ENCODE assay signal across 23 cellular contexts in the genomic region with DNA sequence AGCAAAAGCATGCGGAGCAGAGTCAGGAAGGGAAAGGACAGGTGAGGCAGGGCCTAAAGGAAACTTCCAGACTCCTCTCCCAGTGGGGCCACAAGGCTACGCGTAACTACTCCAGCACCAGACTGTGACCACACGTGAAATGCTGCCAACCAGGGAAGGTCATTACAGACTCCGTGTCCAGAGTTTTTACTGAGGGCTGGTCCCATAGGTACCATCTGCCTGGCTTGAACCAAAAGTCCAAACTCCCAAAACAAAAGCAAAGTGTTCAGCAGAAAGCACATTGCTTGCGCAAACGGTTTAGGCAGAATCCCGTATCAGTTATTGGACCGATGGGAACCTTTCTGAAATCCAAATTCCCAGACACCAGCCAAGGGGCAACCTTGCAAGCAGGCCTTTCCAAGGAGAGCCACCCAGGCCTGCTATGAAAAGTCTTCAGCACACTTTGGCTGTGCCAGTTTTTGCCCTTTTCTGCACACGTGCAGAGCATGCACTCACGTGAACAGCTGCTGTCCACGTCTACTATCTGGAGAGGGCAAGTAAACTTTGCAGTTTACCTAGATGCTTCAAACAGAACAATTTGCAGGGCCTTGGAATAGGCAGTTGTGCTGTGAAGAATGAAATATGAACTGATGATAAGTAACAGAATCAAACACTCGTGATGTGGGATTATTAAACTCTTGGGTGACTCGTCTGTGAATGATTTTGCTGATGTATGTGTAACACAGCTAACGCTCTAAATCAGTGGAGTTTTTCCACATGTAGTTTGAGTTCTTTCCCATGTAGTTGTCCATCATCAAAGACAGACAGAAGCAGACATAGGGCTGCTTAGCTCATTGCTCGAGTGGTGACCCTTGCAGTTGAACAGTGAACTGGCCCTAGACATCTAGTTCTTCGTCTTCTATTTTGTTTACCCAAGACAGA. TPM values are rescaled to one million over a fixed set of nuclear protein-coding genes. Genes with fewer than 3 reads are reported as not detected.
A peak's percentile ranks its signal among the peaks of the same experiment; 100 is the strongest.
DNase-seq lines count a peak whose midpoint lies in the region; ATAC-seq, FAIRE-seq and TF ChIP-seq lines count a peak whose summit lies in the region.
"Had no signal": no experiment of that assay in that cellular context is flagged by ENCODE, and none has a peak within 500 bp of the region (broad histone marks: within the 10 kb centered on the region; RNA-seq: fewer than 3 reads in every experiment).

No MANE protein-coding gene starts in this region.

- H3K23ac ChIP-seq in trophoblast cell (ENCODE audit: low read length): no peak overlapping the region

- H3K27ac ChIP-seq in CD8-positive, alpha-beta T cell (ENCODE audit: low read depth, low read length): no peak overlapping the region
- no peak overlapping the region for H3K27ac ChIP-seq in trophoblast cell (ENCODE audit: low read depth, low read length)
- H3K27ac ChIP-seq: testis had no signal

- H3K14ac ChIP-seq in trophoblast cell (ENCODE audit: low read length): no peak overlapping the region

- no peak overlapping the region for H3K4me3 ChIP-seq in CD8-positive, alpha-beta T cell (ENCODE audit: low read depth, low read length)
- H3K4me3 ChIP-seq in fibroblast of the aortic adventitia (ENCODE audit: low read depth, low read length) (no peak overlapping the region), trophoblast cell (ENCODE audit: low read depth, low read length) (no peak overlapping the region)
- H3K4me3 ChIP-seq: HAP-1, K562, lung, testis had no signal

- H3K4me1 ChIP-seq in CD8-positive, alpha-beta T cell (ENCODE audit: insufficient read depth, low read length): peaks cover 43% of the 10 kb centered on the region
- peaks cover 0 to 1% of the 10 kb centered on the region in 2 experiments for H3K4me1 ChIP-seq in trophoblast cell (ENCODE audit: control insufficient read depth in 1 of 2, insufficient read depth in 2 of 2, low read length in 2 of 2)
- H3K4me1 ChIP-seq: Caco-2, HAP-1 had no signal

- H3K79me2 ChIP-seq in trophoblast cell (ENCODE audit: control insufficient read depth, insufficient read depth, low read length, poor library complexity): no peaks in the 10 kb centered on the region

- H3K27me3 Mint-ChIP-seq in CD8-positive, alpha-beta T cell (ENCODE audit: low read depth): no peaks in the 10 kb centered on the region
- H3K27me3 Mint-ChIP-seq in T-cell: no peaks in the 10 kb centered on the region
- H3K27me3 Mint-ChIP-seq: stimulated activated naive B cell treated with anti-CD40 and anti-IgM and Interleukin-4, amounts not matched to agents 10 μg/mL and 1 μg/mL and 100 μg/mL, for 72 hours had no signal

- FAIRE-seq in GM19239 (lab: Jason Lieb, UNC): no peak
- no peak for FAIRE-seq in frontal cortex (lab: Jason Lieb, UNC)
- FAIRE-seq: endothelial cell of umbilical vein, K562, keratinocyte had no signal

- ATAC-seq in CD8-positive, alpha-beta T cell: no peak
- no peak for ATAC-seq in T-cell (replicated peaks in 1 of 4)
- ATAC-seq: K562; stimulated activated naive B cell treated with anti-CD40 and anti-IgM and Interleukin-4, amounts not matched to agents 10 μg/mL and 1 μg/mL and 100 μg/mL, for 72 hours had no signal

- no peak overlapping the region for H3K4me2 ChIP-seq in trophoblast cell (ENCODE audit: low read length)

- H4K91ac ChIP-seq in trophoblast cell (ENCODE audit: low read depth, low read length): no peak overlapping the region

- intact Hi-C loops in CD8-positive, alpha-beta T cell (cut with DNase I, micrococcal nuclease): no loop called here

- peaks cover 25% of the 10 kb centered on the region for H3K36me3 ChIP-seq in CD8-positive, alpha-beta T cell (ENCODE audit: insufficient read depth, low read length)
- peaks cover 29 to 46% of the 10 kb centered on the region in 2 experiments for H3K36me3 ChIP-seq in trophoblast cell (ENCODE audit: control insufficient read depth in 1 of 2, insufficient read depth in 2 of 2, low read length in 2 of 2)

- peak overlapping the region; percentile 34 for H3K9ac ChIP-seq in trophoblast cell (ENCODE audit: low read length)

- no peaks in the 10 kb centered on the region for H3K9me3 Mint-ChIP-seq in CD8-positive, alpha-beta T cell
- no peaks in the 10 kb centered on the region for H3K9me3 Mint-ChIP-seq in T-cell
- H3K9me3 Mint-ChIP-seq: stimulated activated naive B cell treated with anti-CD40 and anti-IgM and Interleukin-4, amounts not matched to agents 10 μg/mL and 1 μg/mL and 100 μg/mL, for 72 hours had no signal

- H3K4me3 Mint-ChIP-seq in CD8-positive, alpha-beta T cell: no peak overlapping the region
- no peak overlapping the region for H3K4me3 Mint-ChIP-seq in T-cell
- H3K4me3 Mint-ChIP-seq: stimulated activated naive B cell treated with anti-CD40 and anti-IgM and Interleukin-4, amounts not matched to agents 10 μg/mL and 1 μg/mL and 100 μg/mL, for 72 hours had no signal

- POLR2A ChIA-PET in CD8-positive, alpha-beta T cell (lab: Charles Lee): no interaction called here
- POLR2A ChIA-PET in T-cell (lab: Charles Lee): no interaction called here

- H2BK12ac ChIP-seq in trophoblast cell (ENCODE audit: low read length): no peak overlapping the region

- H4K8ac ChIP-seq in trophoblast cell (ENCODE audit: low read depth, low read length): no peak overlapping the region

- H3K36me3 Mint-ChIP-seq in CD8-positive, alpha-beta T cell: peaks cover 71% of the 10 kb centered on the region
- peaks cover 57% of the 10 kb centered on the region for H3K36me3 Mint-ChIP-seq in T-cell

- no peak overlapping the region for H2AK5ac ChIP-seq in trophoblast cell (ENCODE audit: low read length)

- H3K27ac Mint-ChIP-seq in CD8-positive, alpha-beta T cell: peak overlapping the region; percentile 60
- peak overlapping the region; percentile 30 to 74 for H3K27ac Mint-ChIP-seq in T-cell

- H3K18ac ChIP-seq in trophoblast cell (ENCODE audit: low read length): peak overlapping the region; percentile 18

- H3K79me1 ChIP-seq in trophoblast cell (ENCODE audit: low read length): no peaks in the 10 kb centered on the region

- H4K12ac ChIP-seq in trophoblast cell (ENCODE audit: low read depth, low read length): no peak overlapping the region

- peaks cover 47% of the 10 kb centered on the region for H3K4me1 Mint-ChIP-seq in CD8-positive, alpha-beta T cell (ENCODE audit: low read depth)
- peaks cover 48 to 78% (median 72%) of the 10 kb centered on the region in 3 donors for H3K4me1 Mint-ChIP-seq in T-cell

- no peak for TF ChIP-seq CTCF in CD8-positive, alpha-beta T cell (IDR thresholded peaks at IDR 0.05)
- TF ChIP-seq CTCF in fibroblast of the aortic adventitia (IDR thresholded peaks at IDR 0.05; ENCODE audit: insufficient read depth, low read length): no peak

- H2BK5ac ChIP-seq in trophoblast cell (ENCODE audit: low read depth, low read length, poor library complexity): no peak overlapping the region

- no peaks in the 10 kb centered on the region for H3K9me3 ChIP-seq in CD8-positive, alpha-beta T cell (ENCODE audit: low read length)
- peaks cover 2% of the 10 kb centered on the region for H3K9me3 ChIP-seq in trophoblast cell (ENCODE audit: insufficient read depth, low read depth, low read length)
- H3K9me3 ChIP-seq: Caco-2, HAP-1, testis had no signal

- H3K27me3 ChIP-seq in CD8-positive, alpha-beta T cell (ENCODE audit: insufficient read depth, low read length): no peaks in the 10 kb centered on the region
- no peaks in the 10 kb centered on the region for H3K27me3 ChIP-seq in trophoblast cell (ENCODE audit: insufficient read depth, low read length)
- H3K27me3 ChIP-seq: testis had no signal

- no peak overlapping the region for H3K4ac ChIP-seq in trophoblast cell (ENCODE audit: low read depth, low read length)

- DNase-seq in CD8-positive, alpha-beta T cell: no peak
- DNase-seq in T-cell (no peak), fibroblast of the aortic adventitia (ENCODE audit: low read depth) (peak; percentile 49), trophoblast cell (no peak), GM19239 (ENCODE audit: insufficient read length, low spot score) (no peak), frontal cortex (ENCODE audit: low spot score in 2 of 2) (no peak)
- no peak for DNase-seq in activated CD4-positive, CD25-positive, alpha-beta regulatory T cell (lab: John Stamatoyannopoulos, UW)
- DNase-seq: activated CD4-positive, alpha-beta T cell treated with anti-CD3 and anti-CD28 coated beads, Interleukin-2, amount 50 U/mL, for 48 hours; Caco-2; DND-41; NCI-H146; NCI-H69; occipital lobe; RPMI8226; stimulated activated CD4-positive, alpha-beta T cell treated with anti-CD3 and anti-CD28 coated beads, Interleukin-2, amount 100 ng/mL, for 48 hours; stimulated activated naive B cell treated with anti-CD40 and anti-IgM and Interleukin-4, amounts not matched to agents 10 μg/mL and 1 μg/mL and 100 μg/mL, for 72 hours; T-helper 9 cell; testis had no signal

- WGBS in trophoblast cell (ENCODE audit: extremely low coverage, insufficient coverage, insufficient read length): no CpG with 5 or more reads among the region's 17 CpGs

- no peak overlapping the region for H2BK120ac ChIP-seq in trophoblast cell (ENCODE audit: insufficient read depth, low read length, poor library complexity)

- H2AFZ ChIP-seq in trophoblast cell (ENCODE audit: insufficient read depth, low read length, poor library complexity): no peak overlapping the region

- CTCF ChIA-PET in CD8-positive, alpha-beta T cell (lab: Charles Lee): interaction anchor here (1.7 to 2.4 kb wide), 3 partner anchors 8 to 36 kb away, joined by 6 to 8 read pairs (median 6); no protein-coding TSS in a partner anchor
- CTCF ChIA-PET in T-cell (lab: Charles Lee): interaction anchor here in 1 of 2 donors (0.6 kb wide), 1 partner anchor 195 kb away, joined by 3 read pairs; no protein-coding TSS in a partner anchor

RNA-seq across cellular contexts. Expression of a gene that starts 58.1 kb away (rescaled TPM):
- 1 to 10 TPM in 1 of 2 experiments, under 1 TPM in 1; 1.00 to 1.7 TPM for total RNA-seq in CD8-positive, alpha-beta T cell
- total RNA-seq in T-cell (1 to 10 TPM in 4 of 5 donors, under 1 TPM in 1; 0.76 to 2.8 (median 1.8) TPM), fibroblast of the aortic adventitia (ENCODE audit: low replicate concordance) (0.99 and 29.3 TPM in 2 replicates), frontal cortex (3.3 TPM)
- polyA plus RNA-seq in trophoblast cell (2013): 121 and 124 TPM in 2 replicates
